ENCODE assay signal across 11 cellular contexts in genomic region chr16:1019234-1019933, GRCh38. TPM values are rescaled to one million over a fixed set of nuclear protein-coding genes. Genes with fewer than 3 reads are reported as not detected.
DNase-seq lines count a peak whose midpoint lies in the region; ATAC-seq and TF ChIP-seq lines count a peak whose summit lies in the region.
"Had no signal": no experiment of that assay in that cellular context is flagged by ENCODE, and none has a peak within 500 bp of the region (broad histone marks: within the 10 kb centered on the region; RNA-seq: fewer than 3 reads in every experiment).

No MANE protein-coding gene starts in this region.

- H3K9me3 Mint-ChIP-seq in natural killer cell treated with Interleukin-12 subunit alpha and Interleukin-12 subunit beta and Interleukin-15 and Interleukin-18, amount 100 ng/mL, for 72 hours = no peaks in the 10 kb centered on the region
- no peaks in the 10 kb centered on the region for H3K9me3 Mint-ChIP-seq in CD4-positive, alpha-beta memory T cell
- H3K9me3 Mint-ChIP-seq: activated naive CD4-positive, alpha-beta T cell treated with anti-CD3 and anti-CD28 coated beads, Interleukin-2, amount 50 U/mL, for 24 hours; stimulated activated effector memory CD8-positive, alpha-beta T cell treated with anti-CD3 and anti-CD28 coated beads, Interleukin-12 subunit alpha, Interleukin-12 subunit beta, amount 100 ng/mL, for 72 hours had no signal

- no peak overlapping the region for H4K8ac ChIP-seq in IMR-90 (ENCODE audit: low read depth in 2 of 2, low read length in 2 of 2)

- no peak overlapping the region for H3K23ac ChIP-seq in IMR-90 (ENCODE audit: low read depth, low read length)

- DNase-seq in IMR-90 = peak; percentile 4
- peak; percentile 14 for DNase-seq in mammary epithelial cell
- peak; percentile 27 for DNase-seq in kidney glomerular epithelial cell (lab: John Stamatoyannopoulos, UW)
- DNase-seq in thoracic aorta (ENCODE audit: low spot score) = no peak
- DNase-seq in NCI-H510A (lab: John Stamatoyannopoulos, UW) = no peak
- DNase-seq in natural killer cell treated with Interleukin-12 subunit alpha and Interleukin-12 subunit beta and Interleukin-15 and Interleukin-18, amount 100 ng/mL, for 72 hours (ENCODE audit: low spot score) = no peak
- no peak for DNase-seq in testis
- DNase-seq in CD4-positive, alpha-beta memory T cell = no peak
- DNase-seq: SHP77 had no signal

- H3K4me1 ChIP-seq in IMR-90 (ENCODE audit: control insufficient read depth, insufficient read depth, low read length) = no peaks in the 10 kb centered on the region
- H3K4me1 ChIP-seq in mammary epithelial cell (ENCODE audit: insufficient read depth, low read length) = peaks cover 11% of the 10 kb centered on the region
- peaks cover 0 to 13% of the 10 kb centered on the region in 2 donors for H3K4me1 ChIP-seq in thoracic aorta (ENCODE audit: control insufficient read depth in 1 of 2, low read depth in 2 of 2)
- H3K4me1 ChIP-seq in testis = no peaks in the 10 kb centered on the region
- no peaks in the 10 kb centered on the region for H3K4me1 ChIP-seq in CD4-positive, alpha-beta memory T cell (ENCODE audit: insufficient read depth, low read length)

- H2AK9ac ChIP-seq in IMR-90 (replicated peaks; ENCODE audit: low read depth, low read length, poor library complexity) = no peak overlapping the region

- 69% methylated on average over 41 of the region's 58 CpGs; no CpG with 5 or more reads in 1 of the 2 experiments for WGBS in IMR-90 (ENCODE audit: extremely low coverage in 2 of 2, insufficient read length in 1 of 2), 2 experiments
- 4% methylated on average over 22 of the region's 58 CpGs for WGBS in mammary epithelial cell (ENCODE audit: low coverage, missing lambda C conversion rate)
- 25 to 46% methylated on average over 39 to 45 of the region's 58 CpGs for WGBS in testis, 2 donors

- no peak for TF ChIP-seq CTCF in IMR-90 (conservative IDR thresholded peaks at IDR 0.05; ENCODE audit: low read depth, low read length)
- no peak for TF ChIP-seq CTCF in mammary epithelial cell (conservative IDR thresholded peaks at IDR 0.05 in 1 of 2, IDR thresholded peaks at IDR 0.05 in 1 of 2; ENCODE audit: extremely low read depth in 1 of 2, insufficient read depth in 1 of 2, low read depth in 1 of 2, low read length in 2 of 2)
- TF ChIP-seq CTCF in thoracic aorta (IDR thresholded peaks at IDR 0.05) = no peak
- TF ChIP-seq CTCF in testis (IDR thresholded peaks at IDR 0.05) = no peak

- intact Hi-C loops in IMR-90 (cut with micrococcal nuclease) (no loop called here), mammary epithelial cell (cut with micrococcal nuclease) (no loop called here), testis (cut with DNase I; ENCODE audit: low total_unique reads) (no loop called here)
- intact Hi-C loops in CD4-positive, alpha-beta memory T cell (cut with micrococcal nuclease) = no loop called here

- no peak for TF ChIP-seq RAD21 in IMR-90 (IDR thresholded peaks at IDR 0.05; ENCODE audit: low read length)

- no peaks in the 10 kb centered on the region for H3K36me3 Mint-ChIP-seq in natural killer cell treated with Interleukin-12 subunit alpha and Interleukin-12 subunit beta and Interleukin-15 and Interleukin-18, amount 100 ng/mL, for 72 hours
- no peaks in the 10 kb centered on the region for H3K36me3 Mint-ChIP-seq in CD4-positive, alpha-beta memory T cell
- H3K36me3 Mint-ChIP-seq: activated naive CD4-positive, alpha-beta T cell treated with anti-CD3 and anti-CD28 coated beads, Interleukin-2, amount 50 U/mL, for 24 hours; stimulated activated effector memory CD8-positive, alpha-beta T cell treated with anti-CD3 and anti-CD28 coated beads, Interleukin-12 subunit alpha, Interleukin-12 subunit beta, amount 100 ng/mL, for 72 hours had no signal

- no peak overlapping the region for H3K18ac ChIP-seq in IMR-90 (ENCODE audit: low read depth, low read length)

- BruUV-seq in IMR-90 (replicated peaks; lab: Mats Ljungman, UMichigan) (no TSS peak), mammary epithelial cell (replicated peaks; lab: Mats Ljungman, UMichigan) (no TSS peak)

- no peak overlapping the region for H4K91ac ChIP-seq in IMR-90 (ENCODE audit: insufficient read depth, low read depth, low read length)

- H3K36me3 ChIP-seq in IMR-90 (ENCODE audit: control insufficient read depth, insufficient read depth, low read length) (no peaks in the 10 kb centered on the region), mammary epithelial cell (ENCODE audit: insufficient read depth, low read length) (no peaks in the 10 kb centered on the region), thoracic aorta (no peaks in the 10 kb centered on the region), testis (ENCODE audit: low read depth, missing control alignments) (no peaks in the 10 kb centered on the region)
- no peaks in the 10 kb centered on the region for H3K36me3 ChIP-seq in CD4-positive, alpha-beta memory T cell (ENCODE audit: insufficient read depth, low read length)

- H3K4me2 ChIP-seq in IMR-90 (ENCODE audit: low read depth, low read length) (no peak overlapping the region), mammary epithelial cell (ENCODE audit: insufficient read depth, low read depth, low read length) (peak overlapping the region; percentile 71)

- no peak overlapping the region for H3K4me3 Mint-ChIP-seq in natural killer cell treated with Interleukin-12 subunit alpha and Interleukin-12 subunit beta and Interleukin-15 and Interleukin-18, amount 100 ng/mL, for 72 hours
- no peak overlapping the region for H3K4me3 Mint-ChIP-seq in CD4-positive, alpha-beta memory T cell
- H3K4me3 Mint-ChIP-seq: activated naive CD4-positive, alpha-beta T cell treated with anti-CD3 and anti-CD28 coated beads, Interleukin-2, amount 50 U/mL, for 24 hours; stimulated activated effector memory CD8-positive, alpha-beta T cell treated with anti-CD3 and anti-CD28 coated beads, Interleukin-12 subunit alpha, Interleukin-12 subunit beta, amount 100 ng/mL, for 72 hours had no signal

- no peak overlapping the region for H3K9ac ChIP-seq in IMR-90 (ENCODE audit: low read depth, low read length)
- H3K9ac ChIP-seq in mammary epithelial cell (ENCODE audit: insufficient read depth, low read length) = no peak overlapping the region

- no peaks in the 10 kb centered on the region for H3K79me2 ChIP-seq in mammary epithelial cell (ENCODE audit: insufficient read depth, low read length)

- dilution Hi-C loops in IMR-90 (cut with HindIII; ENCODE audit: low sequenced_read_pairs, unreplicated experiment) (no loop called here), mammary epithelial cell (cut with HindIII; ENCODE audit: low sequenced_read_pairs) (no loop called here)

- H3K4me1 Mint-ChIP-seq in natural killer cell treated with Interleukin-12 subunit alpha and Interleukin-12 subunit beta and Interleukin-15 and Interleukin-18, amount 100 ng/mL, for 72 hours (ENCODE audit: low read depth in 2 of 2) = no peaks in the 10 kb centered on the region
- no peaks in the 10 kb centered on the region for H3K4me1 Mint-ChIP-seq in CD4-positive, alpha-beta memory T cell
- H3K4me1 Mint-ChIP-seq: activated naive CD4-positive, alpha-beta T cell treated with anti-CD3 and anti-CD28 coated beads, Interleukin-2, amount 50 U/mL, for 24 hours; stimulated activated effector memory CD8-positive, alpha-beta T cell treated with anti-CD3 and anti-CD28 coated beads, Interleukin-12 subunit alpha, Interleukin-12 subunit beta, amount 100 ng/mL, for 72 hours had no signal

- no peak overlapping the region for H3K4me3 ChIP-seq in IMR-90 (ENCODE audit: insufficient read depth, low read depth, low read length)
- peak overlapping the region in 1 of 3 experiments; percentile 4 for H3K4me3 ChIP-seq in mammary epithelial cell (replicated peaks in 1 of 3; ENCODE audit: insufficient read depth in 1 of 3, low read depth in 2 of 3, low read length in 3 of 3)
- peak overlapping the region; percentile 42 for H3K4me3 ChIP-seq in thoracic aorta
- H3K4me3 ChIP-seq in testis = no peak overlapping the region
- no peak overlapping the region for H3K4me3 ChIP-seq in CD4-positive, alpha-beta memory T cell (ENCODE audit: low read length in 2 of 2)

- no peak overlapping the region for H3K4ac ChIP-seq in IMR-90 (ENCODE audit: low read depth, low read length)

- H2BK5ac ChIP-seq in IMR-90 (ENCODE audit: low read depth, low read length, poor library complexity, severe bottlenecking) = no peak overlapping the region

- H3K27ac ChIP-seq in IMR-90 (ENCODE audit: insufficient read depth, low read length) (no peak overlapping the region), mammary epithelial cell (ENCODE audit: insufficient read depth, low read depth, low read length) (no peak overlapping the region), thoracic aorta (peak overlapping the region; percentile 45 to 59), testis (no peak overlapping the region)
- no peak overlapping the region for H3K27ac ChIP-seq in CD4-positive, alpha-beta memory T cell (ENCODE audit: low read depth, low read length)

- H3K9me3 ChIP-seq in IMR-90 (ENCODE audit: control insufficient read depth, insufficient read depth, low read length) (no peaks in the 10 kb centered on the region), mammary epithelial cell (replicated peaks; ENCODE audit: insufficient read depth, low read length) (no peaks in the 10 kb centered on the region), thoracic aorta (no peaks in the 10 kb centered on the region), testis (no peaks in the 10 kb centered on the region)
- H3K9me3 ChIP-seq in CD4-positive, alpha-beta memory T cell (ENCODE audit: control insufficient read depth in 1 of 2, low read length in 2 of 2) = no peaks in the 10 kb centered on the region

- no peak overlapping the region for H3K27ac Mint-ChIP-seq in natural killer cell treated with Interleukin-12 subunit alpha and Interleukin-12 subunit beta and Interleukin-15 and Interleukin-18, amount 100 ng/mL, for 72 hours
- no peak overlapping the region for H3K27ac Mint-ChIP-seq in CD4-positive, alpha-beta memory T cell
- H3K27ac Mint-ChIP-seq: activated naive CD4-positive, alpha-beta T cell treated with anti-CD3 and anti-CD28 coated beads, Interleukin-2, amount 50 U/mL, for 24 hours; stimulated activated effector memory CD8-positive, alpha-beta T cell treated with anti-CD3 and anti-CD28 coated beads, Interleukin-12 subunit alpha, Interleukin-12 subunit beta, amount 100 ng/mL, for 72 hours had no signal

- H3K9me1 ChIP-seq in IMR-90 (ENCODE audit: insufficient read depth, low read length) = no peaks in the 10 kb centered on the region

- POLR2A ChIA-PET in IMR-90 (lab: Charles Lee; ENCODE audit: unreplicated experiment) = no interaction called here
- POLR2A ChIA-PET in CD4-positive, alpha-beta memory T cell (lab: Charles Lee; ENCODE audit: partially characterized antibody) = no interaction called here

- no peak overlapping the region for H2BK15ac ChIP-seq in IMR-90 (ENCODE audit: low read depth, low read length)

- H2BK20ac ChIP-seq in IMR-90 (ENCODE audit: low read depth, low read length) = no peak overlapping the region

- peaks cover 42% of the 10 kb centered on the region for H3K27me3 ChIP-seq in IMR-90 (ENCODE audit: control insufficient read depth, insufficient read depth, low read length)
- peaks cover 23% of the 10 kb centered on the region for H3K27me3 ChIP-seq in mammary epithelial cell (ENCODE audit: insufficient read depth, low read length)
- no peaks in the 10 kb centered on the region for H3K27me3 ChIP-seq in thoracic aorta (replicated peaks; ENCODE audit: insufficient read depth)
- H3K27me3 ChIP-seq in testis = no peaks in the 10 kb centered on the region
- H3K27me3 ChIP-seq in CD4-positive, alpha-beta memory T cell (ENCODE audit: insufficient read depth, low read length) = no peaks in the 10 kb centered on the region

- no peak overlapping the region for H3K56ac ChIP-seq in IMR-90 (ENCODE audit: extremely low read depth, insufficient read depth, low read length)

- H3K27me3 Mint-ChIP-seq in natural killer cell treated with Interleukin-12 subunit alpha and Interleukin-12 subunit beta and Interleukin-15 and Interleukin-18, amount 100 ng/mL, for 72 hours = peaks cover 0 to 2% of the 10 kb centered on the region in 2 donors
- H3K27me3 Mint-ChIP-seq in CD4-positive, alpha-beta memory T cell = peaks cover 0 to 4% of the 10 kb centered on the region in 2 donors
- H3K27me3 Mint-ChIP-seq: activated naive CD4-positive, alpha-beta T cell treated with anti-CD3 and anti-CD28 coated beads, Interleukin-2, amount 50 U/mL, for 24 hours had no signal

- no peaks in the 10 kb centered on the region for H3K79me1 ChIP-seq in IMR-90 (ENCODE audit: low read depth in 1 of 2, low read length in 2 of 2)

- H4K20me1 ChIP-seq in IMR-90 (ENCODE audit: insufficient read depth, low read length) = no peaks in the 10 kb centered on the region
- peaks cover 2% of the 10 kb centered on the region for H4K20me1 ChIP-seq in mammary epithelial cell (ENCODE audit: insufficient read depth, low read length)

- peak; percentile 87 for ATAC-seq in IMR-90 (ENCODE audit: low read depth)
- ATAC-seq in thoracic aorta (ENCODE audit: insufficient number of reproducible peaks, low FRiP score, low read depth) = no peak
- no peak for ATAC-seq in natural killer cell treated with Interleukin-12 subunit alpha and Interleukin-12 subunit beta and Interleukin-15 and Interleukin-18, amount 100 ng/mL, for 72 hours
- ATAC-seq: stimulated activated effector memory CD8-positive, alpha-beta T cell treated with anti-CD3 and anti-CD28 coated beads, Interleukin-12 subunit alpha, Interleukin-12 subunit beta, amount 100 ng/mL, for 72 hours had no signal

- TF ChIP-seq POLR2A in IMR-90 (IDR thresholded peaks at IDR 0.05; ENCODE audit: low read depth, low read length) (no peak), testis (IDR thresholded peaks at IDR 0.05) (no peak)

- no peak overlapping the region for H3K14ac ChIP-seq in IMR-90 (replicated peaks; ENCODE audit: low read depth, low read length)

- no peak overlapping the region for H2AK5ac ChIP-seq in IMR-90 (ENCODE audit: low read depth, low read length)

- no peak overlapping the region for H4K5ac ChIP-seq in IMR-90 (ENCODE audit: low read depth, low read length)

- no peak overlapping the region for H2AFZ ChIP-seq in IMR-90 (replicated peaks; ENCODE audit: low read length, poor library complexity)
- H2AFZ ChIP-seq in mammary epithelial cell (ENCODE audit: low read depth, low read length) = peak overlapping the region; percentile 20

- H2BK120ac ChIP-seq in IMR-90 (ENCODE audit: low read depth, low read length) = no peak overlapping the region

- CTCF ChIA-PET in IMR-90 (lab: Yijun Ruan, JAX) = no interaction called here
- CTCF ChIA-PET in mammary epithelial cell (lab: Charles Lee; ENCODE audit: low non-redundant PET) = no interaction called here
- CTCF ChIA-PET in CD4-positive, alpha-beta memory T cell (lab: Charles Lee; ENCODE audit: partially characterized antibody) = no interaction called here

- in situ Hi-C loops in IMR-90 (cut with MboI; ENCODE audit: low sequenced_read_pairs) (no loop called here), mammary epithelial cell (cut with MboI; ENCODE audit: low sequenced_read_pairs in 2 of 2) (no loop called here)

RNA-seq across cellular contexts. Expression of gene SOX8, which starts 37.8 kb away (rescaled TPM):
- under 0.01 TPM in 2 replicates for total RNA-seq in IMR-90 (2012; rRNA removed)
- polyA plus RNA-seq in IMR-90 (2012; rRNA removed) = 0.26 and 0.27 TPM in 2 replicates
- 0.15 and 0.22 TPM in 2 replicates for polyA plus RNA-seq in IMR-90 (2012; cell fraction: cytosol; rRNA removed)
- 1.9 and 2.9 TPM in 2 replicates for polyA plus RNA-seq in IMR-90 (2012; cell fraction: nucleus; rRNA removed; ENCODE audit: low replicate concordance)
- total RNA-seq in mammary epithelial cell = under 1 TPM in 1 of 2 donors, not detected in 1; under 0.01 TPM
- not detected for polyA plus RNA-seq in mammary epithelial cell
- polyA minus RNA-seq in mammary epithelial cell = not detected
- total RNA-seq in thoracic aorta = 10 to 100 TPM in 1 of 2 donors, 1 to 10 TPM in 1; 5.7 to 10.1 TPM
- total RNA-seq in natural killer cell treated with Interleukin-12 subunit alpha and Interleukin-12 subunit beta and Interleukin-15 and Interleukin-18, amount 100 ng/mL, for 72 hours = under 1 TPM in 1 of 2 donors, not detected in 1; 0.20 TPM
- 10 to 100 TPM; 11.2 to 19.6 TPM for total RNA-seq in testis
- 4.3 TPM for polyA plus RNA-seq in testis (ENCODE audit: insufficient read depth, low read depth, low replicate concordance)
- total RNA-seq in CD4-positive, alpha-beta memory T cell = 1 to 10 TPM; 3.1 to 3.4 TPM
- 1 to 10 TPM in 1 of 2 donors, under 1 TPM in 1; 0.47 to 1.6 TPM for polyA plus RNA-seq in CD4-positive, alpha-beta memory T cell

RNA-seq across cellular contexts. Expression of gene LMF1, which starts 48.6 kb away (rescaled TPM):
- total RNA-seq in IMR-90 (2012; rRNA removed) (6.7 and 13.1 TPM in 2 replicates), mammary epithelial cell (10 to 100 TPM; 11.0 to 25.3 TPM), thoracic aorta (10 to 100 TPM; 47.1 to 49.3 TPM), testis (10 to 100 TPM; 66.6 to 83.4 TPM)
- polyA plus RNA-seq in IMR-90 (2012; rRNA removed) (7.7 and 11.0 TPM in 2 replicates), mammary epithelial cell (9.7 TPM), testis (ENCODE audit: insufficient read depth, low read depth, low replicate concordance) (12.5 TPM)
- polyA plus RNA-seq in IMR-90 (2012; cell fraction: cytosol; rRNA removed) = 11.9 and 15.1 TPM in 2 replicates
- polyA plus RNA-seq in IMR-90 (2012; cell fraction: nucleus; rRNA removed; ENCODE audit: low replicate concordance) = 17.8 and 49.9 TPM in 2 replicates
- polyA minus RNA-seq in mammary epithelial cell = 7.8 TPM
- total RNA-seq in natural killer cell treated with Interleukin-12 subunit alpha and Interleukin-12 subunit beta and Interleukin-15 and Interleukin-18, amount 100 ng/mL, for 72 hours = 10 to 100 TPM; 17.1 to 21.0 TPM
- total RNA-seq in CD4-positive, alpha-beta memory T cell = 10 to 100 TPM; 50.0 to 59.7 TPM
- polyA plus RNA-seq in CD4-positive, alpha-beta memory T cell = 10 to 100 TPM in 1 of 2 donors, 1 to 10 TPM in 1; 8.5 to 15.2 TPM

RNA-seq across cellular contexts. Expression of gene SSTR5, which starts 53.2 kb away (rescaled TPM):
- total RNA-seq in IMR-90 (2012; rRNA removed) (not detected in 2 replicates), mammary epithelial cell (not detected), thoracic aorta (1 to 10 TPM; 3.0 to 3.8 TPM), testis (under 1 TPM in 1 of 2 donors, not detected in 1; 0.31 TPM)
- polyA plus RNA-seq in IMR-90 (2012; rRNA removed) (not detected in 2 replicates), mammary epithelial cell (not detected), testis (ENCODE audit: insufficient read depth, low read depth, low replicate concordance) (not detected)
- not detected in 2 replicates for polyA plus RNA-seq in IMR-90 (2012; cell fraction: cytosol; rRNA removed)
- not detected in 2 replicates for polyA plus RNA-seq in IMR-90 (2012; cell fraction: nucleus; rRNA removed; ENCODE audit: low replicate concordance)
- polyA minus RNA-seq in mammary epithelial cell = not detected
- total RNA-seq in natural killer cell treated with Interleukin-12 subunit alpha and Interleukin-12 subunit beta and Interleukin-15 and Interleukin-18, amount 100 ng/mL, for 72 hours = not detected
- not detected for total RNA-seq in CD4-positive, alpha-beta memory T cell
- not detected for polyA plus RNA-seq in CD4-positive, alpha-beta memory T cell

Comparison
In these comparisons a context has a peak if more than half of its experiments do, and no peak if none do; other contexts are left out.
1. DNase-seq: peak in IMR-90 (single experiment), mammary epithelial cell (single experiment) and kidney glomerular epithelial cell (single experiment); none in thoracic aorta (single experiment), NCI-H510A (single experiment), natural killer cell treated with Interleukin-12 subunit alpha and Interleukin-12 subunit beta and Interleukin-15 and Interleukin-18, amount 100 ng/mL, for 72 hours (single experiment), testis (single experiment) and CD4-positive, alpha-beta memory T cell (0 of 5).
2. H3K27ac ChIP-seq: peak in thoracic aorta (2 of 2); none in IMR-90 (single experiment), mammary epithelial cell (single experiment), testis (0 of 2) and CD4-positive, alpha-beta memory T cell (single experiment).